In the genomic region with DNA sequence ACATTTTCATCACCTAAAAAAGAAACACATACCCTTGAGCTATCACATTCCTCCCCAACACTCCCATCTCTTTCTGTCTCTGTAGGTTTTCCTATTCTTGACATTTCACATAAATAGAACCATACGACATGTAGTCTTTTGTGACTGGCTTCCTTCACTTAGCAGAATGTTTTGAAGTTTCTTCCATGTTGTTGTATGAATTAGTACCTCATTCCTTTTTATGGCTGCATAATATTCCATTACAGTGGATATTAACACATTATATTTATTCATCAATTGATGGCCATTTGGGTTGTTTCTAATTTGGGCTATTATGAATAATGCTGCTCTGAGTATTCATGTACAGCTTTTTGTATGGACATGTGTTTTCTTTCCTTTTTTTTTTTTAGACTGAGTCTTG, we compare ENCODE assay signal across 38 cellular contexts.
"Had no signal": no experiment of that assay in that cellular context is flagged by ENCODE, and none has a peak within 500 bp of the region (broad histone marks: within the 10 kb centered on the region; RNA-seq: fewer than 3 reads in every experiment).

No MANE protein-coding gene starts in this region.

- H3K36me3 Mint-ChIP-seq: activated naive CD4-positive, alpha-beta T cell treated with anti-CD3 and anti-CD28 coated beads, Interleukin-2, amount 50 U/mL, for 72 hours had no signal

- H3K27me3 ChIP-seq: adrenal gland, ascending aorta, body of pancreas, brain microvascular endothelial cell, breast epithelium, cardiac muscle cell had no signal

- H3K9me3 Mint-ChIP-seq: activated naive CD4-positive, alpha-beta T cell treated with anti-CD3 and anti-CD28 coated beads for 36 hours; activated naive CD4-positive, alpha-beta T cell treated with anti-CD3 and anti-CD28 coated beads, Interleukin-2, amount 10 ng/mL, durations not matched to agents 7 days and 5 days; activated naive CD4-positive, alpha-beta T cell treated with anti-CD3 and anti-CD28 coated beads, Interleukin-2, amount 50 U/mL, for 24 hours; activated naive CD4-positive, alpha-beta T cell treated with anti-CD3 and anti-CD28 coated beads, Interleukin-2, amount 50 U/mL, for 72 hours; activated naive CD8-positive, alpha-beta T cell treated with anti-CD3 and anti-CD28 coated beads for 36 hours; activated naive CD8-positive, alpha-beta T cell treated with anti-CD3 and anti-CD28 coated beads, Interleukin-2, amount 10 ng/mL, durations not matched to agents 7 days and 5 days; activated naive CD8-positive, alpha-beta T cell treated with anti-CD3 and anti-CD28 coated beads, Interleukin-2, amount 50 U/mL, for 24 hours; activated T-cell treated with anti-CD3 and anti-CD28 coated beads, Interleukin-2, amount 50 U/mL, for 24 hours; activated T-cell treated with anti-CD3 and anti-CD28 coated beads, Interleukin-2, amount 50 U/mL, for 4 hours; activated T-cell treated with anti-CD3 and anti-CD28 coated beads, Interleukin-2, amount 50 U/mL, for 72 hours; activated T-helper 1 cell treated with anti-CD3 and anti-CD28 coated beads, Interleukin-12 subunit alpha, Interleukin-12 subunit beta, Interleukin-2, Interleukin-4 antibody, amounts not matched to agents 30 ng/mL and 10 ng/mL and 1 ng/mL, durations not matched to agents 14 hours and 24 hours and 36 hours; activated T-helper 17 cell treated with anti-CD3 and anti-CD28 coated beads, Interleukin-2, amount 50 U/mL, for 72 hours; activated T-helper 2 cell treated with anti-CD3 and anti-CD28 coated beads, Interferon-gamma antibody, Interleukin-2, Interleukin-4, amounts not matched to agents 10 μg/mL and 5 μg/mL and 100 μg/mL, durations not matched to agents 14 hours and 24 hours and 36 hours; central memory CD8-positive, alpha-beta T cell had no signal

- H3K4me1 ChIP-seq: ascending aorta, breast epithelium had no signal

- H3K36me3 ChIP-seq: adrenal gland, ascending aorta, brain microvascular endothelial cell, breast epithelium, cardiac muscle cell had no signal

- H3K9me3 ChIP-seq: adrenal gland, ascending aorta, body of pancreas, breast epithelium had no signal

- H3K4me3 Mint-ChIP-seq: activated naive CD4-positive, alpha-beta T cell treated with anti-CD3 and anti-CD28 coated beads for 36 hours; activated naive CD4-positive, alpha-beta T cell treated with anti-CD3 and anti-CD28 coated beads, Interleukin-2, amount 10 ng/mL, durations not matched to agents 7 days and 5 days; activated naive CD4-positive, alpha-beta T cell treated with anti-CD3 and anti-CD28 coated beads, Interleukin-2, amount 50 U/mL, for 24 hours; activated naive CD8-positive, alpha-beta T cell; activated naive CD8-positive, alpha-beta T cell treated with anti-CD3 and anti-CD28 coated beads for 36 hours; activated naive CD8-positive, alpha-beta T cell treated with anti-CD3 and anti-CD28 coated beads, Interleukin-2, amount 10 ng/mL, durations not matched to agents 7 days and 5 days; activated naive CD8-positive, alpha-beta T cell treated with anti-CD3 and anti-CD28 coated beads, Interleukin-2, amount 50 U/mL, for 24 hours; activated T-cell treated with anti-CD3 and anti-CD28 coated beads, Interleukin-2, amount 50 U/mL, for 24 hours; activated T-cell treated with anti-CD3 and anti-CD28 coated beads, Interleukin-2, amount 50 U/mL, for 4 hours; activated T-cell treated with anti-CD3 and anti-CD28 coated beads, Interleukin-2, amount 50 U/mL, for 72 hours; activated T-helper 1 cell treated with anti-CD3 and anti-CD28 coated beads, Interleukin-12 subunit alpha, Interleukin-12 subunit beta, Interleukin-2, Interleukin-4 antibody, amounts not matched to agents 30 ng/mL and 10 ng/mL and 1 ng/mL, durations not matched to agents 14 hours and 24 hours and 36 hours; activated T-helper 17 cell treated with anti-CD3 and anti-CD28 coated beads, Interleukin-2, amount 50 U/mL, for 72 hours; brain; central memory CD8-positive, alpha-beta T cell had no signal

- H3K27me3 Mint-ChIP-seq: activated naive CD4-positive, alpha-beta T cell treated with anti-CD3 and anti-CD28 coated beads, Interleukin-2, amount 10 ng/mL, durations not matched to agents 7 days and 5 days; activated naive CD4-positive, alpha-beta T cell treated with anti-CD3 and anti-CD28 coated beads, Interleukin-2, amount 50 U/mL, for 24 hours; activated naive CD8-positive, alpha-beta T cell; activated naive CD8-positive, alpha-beta T cell treated with anti-CD3 and anti-CD28 coated beads for 36 hours; activated naive CD8-positive, alpha-beta T cell treated with anti-CD3 and anti-CD28 coated beads, Interleukin-2, amount 10 ng/mL, durations not matched to agents 7 days and 5 days; activated naive CD8-positive, alpha-beta T cell treated with anti-CD3 and anti-CD28 coated beads, Interleukin-2, amount 50 U/mL, for 24 hours; activated T-cell treated with anti-CD3 and anti-CD28 coated beads, Interleukin-2, amount 50 U/mL, for 24 hours; activated T-helper 17 cell treated with anti-CD3 and anti-CD28 coated beads, Interleukin-2, amount 50 U/mL, for 72 hours; central memory CD8-positive, alpha-beta T cell had no signal

- DNase-seq: activated effector memory CD4-positive, alpha-beta T cell treated with anti-CD3 and anti-CD28 coated beads, Interleukin-2, amount 50 U/mL, for 16 hours; activated effector memory CD4-positive, alpha-beta T cell treated with Interleukin-2 at 50 U/mL for 16 hours; activated gamma-delta T cell; activated gamma-delta T cell treated with Interleukin-2 at 50 U/mL for 16 hours; activated naive CD4-positive, alpha-beta T cell; activated naive CD4-positive, alpha-beta T cell treated with anti-CD3 and anti-CD28 coated beads for 36 hours; activated naive CD4-positive, alpha-beta T cell treated with anti-CD3 and anti-CD28 coated beads, Interleukin-2, amount 10 ng/mL, durations not matched to agents 7 days and 5 days; activated naive CD4-positive, alpha-beta T cell treated with anti-CD3 and anti-CD28 coated beads, Interleukin-2, amount 50 U/mL, for 16 hours; activated naive CD4-positive, alpha-beta T cell treated with Interleukin-2 at 50 U/mL for 16 hours; activated naive CD8-positive, alpha-beta T cell treated with anti-CD3 and anti-CD28 coated beads for 36 hours; activated naive CD8-positive, alpha-beta T cell treated with anti-CD3 and anti-CD28 coated beads, Interleukin-2, amount 10 ng/mL, durations not matched to agents 7 days and 5 days; activated naive CD8-positive, alpha-beta T cell treated with anti-CD3 and anti-CD28 coated beads, Interleukin-2, amount 50 U/mL, for 24 hours; activated T-cell treated with anti-CD3 and anti-CD28 coated beads, Interleukin-2, amount 50 U/mL, for 1 hour; activated T-cell treated with anti-CD3 and anti-CD28 coated beads, Interleukin-2, amount 50 U/mL, for 24 hours; activated T-cell treated with anti-CD3 and anti-CD28 coated beads, Interleukin-2, amount 50 U/mL, for 4 hours; activated T-cell treated with anti-CD3 and anti-CD28 coated beads, Interleukin-2, amount 50 U/mL, for 48 hours; activated T-cell treated with anti-CD3 and anti-CD28 coated beads, Interleukin-2, amount 50 U/mL, for 72 hours; adrenal gland; amniotic stem cell; amygdala; anterior cingulate cortex; aorta; body of pancreas; brain microvascular endothelial cell; caudate nucleus; central memory CD4-positive, alpha-beta T cell; cerebellar nuclear complex had no signal

- H3K27ac ChIP-seq: adrenal gland, ascending aorta, body of pancreas, brain microvascular endothelial cell, cardiac muscle cell had no signal

- H3K27ac Mint-ChIP-seq: activated naive CD4-positive, alpha-beta T cell treated with anti-CD3 and anti-CD28 coated beads for 36 hours; activated naive CD4-positive, alpha-beta T cell treated with anti-CD3 and anti-CD28 coated beads, Interleukin-2, amount 10 ng/mL, durations not matched to agents 7 days and 5 days; activated naive CD4-positive, alpha-beta T cell treated with anti-CD3 and anti-CD28 coated beads, Interleukin-2, amount 50 U/mL, for 24 hours; activated naive CD8-positive, alpha-beta T cell; activated naive CD8-positive, alpha-beta T cell treated with anti-CD3 and anti-CD28 coated beads for 36 hours; activated naive CD8-positive, alpha-beta T cell treated with anti-CD3 and anti-CD28 coated beads, Interleukin-2, amount 10 ng/mL, durations not matched to agents 7 days and 5 days; activated naive CD8-positive, alpha-beta T cell treated with anti-CD3 and anti-CD28 coated beads, Interleukin-2, amount 50 U/mL, for 24 hours; activated T-cell treated with anti-CD3 and anti-CD28 coated beads, Interleukin-2, amount 50 U/mL, for 24 hours; activated T-cell treated with anti-CD3 and anti-CD28 coated beads, Interleukin-2, amount 50 U/mL, for 72 hours; activated T-helper 1 cell treated with anti-CD3 and anti-CD28 coated beads, Interleukin-12 subunit alpha, Interleukin-12 subunit beta, Interleukin-2, Interleukin-4 antibody, amounts not matched to agents 30 ng/mL and 10 ng/mL and 1 ng/mL, durations not matched to agents 14 hours and 24 hours and 36 hours; activated T-helper 17 cell treated with anti-CD3 and anti-CD28 coated beads, Interleukin-2, amount 50 U/mL, for 72 hours; activated T-helper 2 cell treated with anti-CD3 and anti-CD28 coated beads, Interferon-gamma antibody, Interleukin-2, Interleukin-4, amounts not matched to agents 10 μg/mL and 5 μg/mL and 100 μg/mL, durations not matched to agents 14 hours and 24 hours and 36 hours; brain had no signal

- ATAC-seq: activated naive CD4-positive, alpha-beta T cell treated with anti-CD3 and anti-CD28 coated beads, Interleukin-2, amount 50 U/mL, for 72 hours; activated naive CD8-positive, alpha-beta T cell treated with anti-CD3 and anti-CD28 coated beads, Interleukin-2, amount 50 U/mL, for 24 hours; activated T-cell treated with anti-CD3 and anti-CD28 coated beads, Interleukin-2, amount 50 U/mL, for 4 hours; activated T-cell treated with anti-CD3 and anti-CD28 coated beads, Interleukin-2, amount 50 U/mL, for 72 hours; activated T-helper 17 cell treated with anti-CD3 and anti-CD28 coated beads, Interleukin-2, amount 50 U/mL, for 72 hours; body of pancreas had no signal

- H3K4me3 ChIP-seq: adrenal gland, ascending aorta, body of pancreas, breast epithelium, cardiac muscle cell had no signal

- H3K4me1 Mint-ChIP-seq: activated naive CD4-positive, alpha-beta T cell treated with anti-CD3 and anti-CD28 coated beads, Interleukin-2, amount 10 ng/mL, durations not matched to agents 7 days and 5 days; brain had no signal
